ENCODE assay signal across 8 cellular contexts in the genomic region with DNA sequence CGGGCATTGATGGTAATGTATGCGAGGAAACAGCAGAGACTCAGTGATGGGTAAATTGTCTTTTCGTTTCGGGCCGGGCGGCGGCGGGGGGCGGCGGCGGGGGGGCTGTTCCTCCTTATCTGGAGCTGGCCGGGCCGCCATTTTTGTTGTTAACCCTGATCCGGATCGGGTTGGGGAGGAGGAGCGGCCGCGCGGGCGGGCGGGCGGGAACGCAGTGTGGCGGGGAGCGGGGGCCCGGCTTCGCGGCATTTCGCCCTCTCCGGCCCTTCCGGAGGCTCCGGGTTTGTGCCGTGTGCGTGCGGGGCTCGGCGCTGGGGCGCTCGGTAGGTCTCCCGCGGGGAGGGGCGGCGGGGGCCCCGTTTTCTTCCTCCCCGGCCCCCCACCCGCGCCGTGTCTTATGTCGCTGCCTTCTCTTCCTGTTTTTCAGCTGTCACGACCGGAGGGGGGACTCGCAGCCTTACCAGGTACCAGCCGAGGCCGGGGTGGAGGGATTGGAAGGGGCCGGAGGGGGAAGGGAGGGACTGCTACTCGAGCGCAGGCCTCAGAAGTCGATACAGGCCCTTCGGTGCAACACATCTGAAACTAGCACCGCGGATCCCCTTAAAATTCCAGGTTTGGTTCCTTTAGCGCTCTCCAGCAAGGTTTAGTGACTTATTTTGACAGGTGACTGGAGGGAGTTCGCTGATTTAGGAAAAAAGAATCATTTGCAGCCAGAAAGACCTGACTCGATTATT. TPM values are rescaled to one million over a fixed set of nuclear protein-coding genes. Genes with fewer than 3 reads are reported as not detected.
DNase-seq lines count a peak whose midpoint lies in the region; ATAC-seq, FAIRE-seq and TF ChIP-seq lines count a peak whose summit lies in the region.

No MANE protein-coding gene starts in this region.

- H3K27me3 ChIP-seq in HUES64 (ENCODE audit: insufficient read depth, low read length) (no peaks in the 10 kb centered on the region), WERI-Rb-1 (ENCODE audit: insufficient read depth, low read depth, severe bottlenecking) (no peaks in the 10 kb centered on the region), small intestine (ENCODE audit: control insufficient read depth in 2 of 2, insufficient read depth in 2 of 2, low read length in 2 of 2) (no peaks in the 10 kb centered on the region)

- DNase-seq in AG10803 (ENCODE audit: low read depth) = peak; percentile 33
- DNase-seq in WERI-Rb-1 = peak; percentile 52
- DNase-seq in T47D (ENCODE audit: low read depth in 1 of 2, low spot score in 1 of 2) = peak; percentile 13 to 34
- DNase-seq in iPS-NIHi11 (ENCODE audit: low spot score) = peak; percentile 59
- DNase-seq in small intestine = peak; percentile 52
- no peak for DNase-seq in DMS153 (lab: John Stamatoyannopoulos, UW)

- H3K4me3 ChIP-seq in AG10803 (ENCODE audit: low read length) = peak overlapping the region; percentile 67
- H3K4me3 ChIP-seq in HUES64 (ENCODE audit: low read length) = peak overlapping the region; percentile 82
- peak overlapping the region; percentile 87 for H3K4me3 ChIP-seq in WERI-Rb-1 (ENCODE audit: low read depth, low read length)
- H3K4me3 ChIP-seq in small intestine (ENCODE audit: low read depth in 1 of 2, low read length in 2 of 2) = peak overlapping the region; percentile 81 to 97

- H3K27ac ChIP-seq in HUES64 (ENCODE audit: low read depth, low read length) (peak overlapping the region; percentile 100), WERI-Rb-1 (peak overlapping the region; percentile 95), small intestine (ENCODE audit: low read depth in 1 of 2, low read length in 1 of 2) (peak overlapping the region; percentile 95 to 99)

- in situ Hi-C loops in T47D (cut with HindIII; ENCODE audit: low pct_unique_long_range_greater_than_20kb, low sequenced_read_pairs) = no loop called here

- peak; percentile 19 for ATAC-seq in GM19395 (IDR thresholded peaks at IDR 0.05; ENCODE audit: unreplicated experiment)

- under 1% methylated on average over 53 of the region's 64 CpGs for WGBS in HUES64
- 0 to 1% (median 1%) methylated on average over 22 to 64 of the region's 64 CpGs for WGBS in small intestine, 3 donors

- TF ChIP-seq CTCF in AG10803 (conservative IDR thresholded peaks at IDR 0.05; ENCODE audit: low read length) (no peak), WERI-Rb-1 (IDR thresholded peaks at IDR 0.05; ENCODE audit: low read depth, low read length) (no peak)

- peak overlapping the region; percentile 99 for H3K9ac ChIP-seq in HUES64 (ENCODE audit: low read depth, low read length)

- no peaks in the 10 kb centered on the region for H3K9me3 ChIP-seq in HUES64 (ENCODE audit: insufficient read depth, low read depth, low read length)
- no peaks in the 10 kb centered on the region for H3K9me3 ChIP-seq in WERI-Rb-1 (ENCODE audit: severe bottlenecking)
- no peaks in the 10 kb centered on the region for H3K9me3 ChIP-seq in small intestine (ENCODE audit: control insufficient read depth, low read depth)

- H3K36me3 ChIP-seq in HUES64 (ENCODE audit: insufficient read depth, low read length) = peaks cover 48% of the 10 kb centered on the region
- H3K36me3 ChIP-seq in WERI-Rb-1 = peaks cover 33% of the 10 kb centered on the region
- peaks cover 6 to 8% of the 10 kb centered on the region in 2 donors for H3K36me3 ChIP-seq in small intestine (ENCODE audit: control insufficient read depth in 2 of 2, insufficient read depth in 2 of 2, low read length in 2 of 2)

- FAIRE-seq in small intestine (lab: Jason Lieb, UNC) = no peak

- peaks cover 18% of the 10 kb centered on the region for H3K4me1 ChIP-seq in HUES64 (ENCODE audit: insufficient read depth, low read length)
- H3K4me1 ChIP-seq in small intestine (ENCODE audit: control insufficient read depth in 2 of 2, insufficient read depth in 1 of 2, low read depth in 1 of 2, low read length in 1 of 2) = no peaks in the 10 kb centered on the region

RNA-seq across cellular contexts. Expression of gene WAC, which starts 0.8 kb away (rescaled TPM):
- polyA plus RNA-seq in HUES64 (2013, experiment 1 of 2) = 103 TPM
- polyA plus RNA-seq in HUES64 (2013, experiment 2 of 2) = 110 TPM
- polyA plus RNA-seq in small intestine = 10 to 100 TPM; 33.5 to 39.1 (median 34.2) TPM
